15 cellular contexts compared by ENCODE assay signal in genomic region chr19:7853760-7854107, GRCh38. TPM values are rescaled to one million over a fixed set of nuclear protein-coding genes. Genes with fewer than 3 reads are reported as not detected.
A peak's percentile ranks its signal among the peaks of the same experiment; 100 is the strongest.
DNase-seq lines count a peak whose midpoint lies in the region; ATAC-seq and TF ChIP-seq lines count a peak whose summit lies in the region.
"Had no signal": no experiment of that assay in that cellular context is flagged by ENCODE, and none has a peak within 500 bp of the region (broad histone marks: within the 10 kb centered on the region; RNA-seq: fewer than 3 reads in every experiment).

No MANE protein-coding gene starts in this region.

- H3K79me1 ChIP-seq in trophoblast cell (ENCODE audit: low read length): no peaks in the 10 kb centered on the region

- no peak overlapping the region for H3K27ac Mint-ChIP-seq in chondrocyte (ENCODE audit: unreplicated experiment)
- H3K27ac Mint-ChIP-seq: activated CD4-positive, alpha-beta T cell treated with anti-CD3 and anti-CD28 coated beads, Interleukin-2, amount 10 ng/mL, durations not matched to agents 24 days and 14 days; activated T-helper 1 cell treated with anti-CD3 and anti-CD28 coated beads, Interleukin-12 subunit alpha, Interleukin-12 subunit beta, Interleukin-2, Interleukin-4 antibody, amounts not matched to agents 30 ng/mL and 10 ng/mL and 1 ng/mL, durations not matched to agents 14 hours and 24 hours and 36 hours; CD4-positive, alpha-beta T cell; memory B cell had no signal

- H3K36me3 Mint-ChIP-seq in chondrocyte (ENCODE audit: low read depth): no peaks in the 10 kb centered on the region

- H2AK5ac ChIP-seq in trophoblast cell (ENCODE audit: low read length): no peak overlapping the region

- H3K4me3 Mint-ChIP-seq in chondrocyte (ENCODE audit: unreplicated experiment): no peak overlapping the region
- H3K4me3 Mint-ChIP-seq: activated CD4-positive, alpha-beta T cell treated with anti-CD3 and anti-CD28 coated beads, Interleukin-2, amount 10 ng/mL, durations not matched to agents 24 days and 14 days; activated T-helper 1 cell treated with anti-CD3 and anti-CD28 coated beads, Interleukin-12 subunit alpha, Interleukin-12 subunit beta, Interleukin-2, Interleukin-4 antibody, amounts not matched to agents 30 ng/mL and 10 ng/mL and 1 ng/mL, durations not matched to agents 14 hours and 24 hours and 36 hours; CD4-positive, alpha-beta T cell; memory B cell had no signal

- no peak overlapping the region for H3K23ac ChIP-seq in trophoblast cell (ENCODE audit: low read length)

- no peak overlapping the region for H2AFZ ChIP-seq in trophoblast cell (ENCODE audit: insufficient read depth, low read length, poor library complexity)

- peak overlapping the region; percentile 34; the same call in 1 of the 2 replicates for H3K4me3 ChIP-seq in HUES64 (ENCODE audit: low read length)
- H3K4me3 ChIP-seq in trophoblast cell (ENCODE audit: low read depth, low read length): no peak overlapping the region
- H3K4me3 ChIP-seq: Peyer's patch, smooth muscle cell had no signal

- 67% methylated on average over 11 of the region's 11 CpGs for WGBS in HUES64
- WGBS in trophoblast cell (ENCODE audit: extremely low coverage, insufficient coverage, insufficient read length): no CpG with 5 or more reads among the region's 11 CpGs

- H3K36me3 ChIP-seq in HUES64 (ENCODE audit: insufficient read depth, low read length) (no peaks in the 10 kb centered on the region), trophoblast cell (ENCODE audit: control insufficient read depth in 1 of 2, insufficient read depth in 2 of 2, low read length in 2 of 2) (no peaks in the 10 kb centered on the region)
- H3K36me3 ChIP-seq: Peyer's patch had no signal

- H3K9ac ChIP-seq in HUES64 (ENCODE audit: low read depth, low read length) (no peak overlapping the region), trophoblast cell (ENCODE audit: low read length) (no peak overlapping the region)

- peaks cover 6% of the 10 kb centered on the region for H3K4me1 Mint-ChIP-seq in chondrocyte (ENCODE audit: low read depth)

- no peaks in the 10 kb centered on the region for H3K9me3 Mint-ChIP-seq in chondrocyte (ENCODE audit: low read depth)
- H3K9me3 Mint-ChIP-seq: activated CD4-positive, alpha-beta T cell treated with anti-CD3 and anti-CD28 coated beads, Interleukin-2, amount 10 ng/mL, durations not matched to agents 24 days and 14 days; activated T-helper 1 cell treated with anti-CD3 and anti-CD28 coated beads, Interleukin-12 subunit alpha, Interleukin-12 subunit beta, Interleukin-2, Interleukin-4 antibody, amounts not matched to agents 30 ng/mL and 10 ng/mL and 1 ng/mL, durations not matched to agents 14 hours and 24 hours and 36 hours; CD4-positive, alpha-beta T cell; memory B cell had no signal

- no peaks in the 10 kb centered on the region for H3K27me3 Mint-ChIP-seq in chondrocyte (ENCODE audit: low read depth)
- H3K27me3 Mint-ChIP-seq: activated CD4-positive, alpha-beta T cell treated with anti-CD3 and anti-CD28 coated beads, Interleukin-2, amount 10 ng/mL, durations not matched to agents 24 days and 14 days had no signal

- no peak overlapping the region for H2BK12ac ChIP-seq in trophoblast cell (ENCODE audit: low read length)

- no peak overlapping the region for H3K27ac ChIP-seq in HUES64 (ENCODE audit: low read depth, low read length)
- H3K27ac ChIP-seq in trophoblast cell (ENCODE audit: low read depth, low read length): no peak overlapping the region
- H3K27ac ChIP-seq: Peyer's patch had no signal

- H3K18ac ChIP-seq in trophoblast cell (ENCODE audit: low read length): no peak overlapping the region

- no peak overlapping the region for H2BK5ac ChIP-seq in trophoblast cell (ENCODE audit: low read depth, low read length, poor library complexity)

- H3K9me3 ChIP-seq in HUES64 (ENCODE audit: insufficient read depth, low read depth, low read length): no peaks in the 10 kb centered on the region
- no peaks in the 10 kb centered on the region for H3K9me3 ChIP-seq in trophoblast cell (ENCODE audit: insufficient read depth, low read depth, low read length)
- H3K9me3 ChIP-seq: Peyer's patch had no signal

- peaks cover 16% of the 10 kb centered on the region for H3K27me3 ChIP-seq in HUES64 (ENCODE audit: insufficient read depth, low read length)
- no peaks in the 10 kb centered on the region for H3K27me3 ChIP-seq in trophoblast cell (ENCODE audit: insufficient read depth, low read length)
- H3K27me3 ChIP-seq: Peyer's patch had no signal

- ATAC-seq in GM21619 (IDR thresholded peaks at IDR 0.05; ENCODE audit: unreplicated experiment): no peak

- no peak overlapping the region for H3K4ac ChIP-seq in trophoblast cell (ENCODE audit: low read depth, low read length)

- no peak overlapping the region for H3K14ac ChIP-seq in trophoblast cell (ENCODE audit: low read length)

- H3K4me2 ChIP-seq in trophoblast cell (ENCODE audit: low read length): peak overlapping the region; percentile 3

- no peak overlapping the region for H4K91ac ChIP-seq in trophoblast cell (ENCODE audit: low read depth, low read length)

- DNase-seq in chondrocyte (ENCODE audit: low spot score): peak; percentile 78
- no peak for DNase-seq in trophoblast cell
- no peak for DNase-seq in C1 segment of cervical spinal cord (lab: John Stamatoyannopoulos, UW)
- no peak for DNase-seq in dedifferentiated amniotic fluid mesenchymal stem cell (ENCODE audit: extremely low spot score)

- TF ChIP-seq CTCF in chondrocyte (IDR thresholded peaks at IDR 0.05): no peak

- no peak overlapping the region for H4K8ac ChIP-seq in trophoblast cell (ENCODE audit: low read depth, low read length)

- no peak overlapping the region for H2BK120ac ChIP-seq in trophoblast cell (ENCODE audit: insufficient read depth, low read length, poor library complexity)

- no peaks in the 10 kb centered on the region for H3K79me2 ChIP-seq in trophoblast cell (ENCODE audit: control insufficient read depth, insufficient read depth, low read length, poor library complexity)

- H4K12ac ChIP-seq in trophoblast cell (ENCODE audit: low read depth, low read length): no peak overlapping the region

- H3K4me1 ChIP-seq in HUES64 (ENCODE audit: insufficient read depth, low read length) (0 out of 2 replicates have a peak, but pooled peaks cover 4% of the 10 kb centered on the region), trophoblast cell (ENCODE audit: control insufficient read depth in 1 of 2, insufficient read depth in 2 of 2, low read length in 2 of 2) (peaks cover 0 to 5% of the 10 kb centered on the region in 2 experiments)

RNA-seq across cellular contexts. Expression of gene PRR36, which starts 20.5 kb away (rescaled TPM):
- polyA plus RNA-seq in HUES64 (2013, experiment 1 of 2): 12.3 TPM
- 16.3 TPM for polyA plus RNA-seq in HUES64 (2013, experiment 2 of 2)
- 0.22 to 0.80 TPM (median 0.38 TPM) in 3 replicates for total RNA-seq in chondrocyte
- polyA plus RNA-seq in trophoblast cell (2013): 0.94 and 1.00 TPM in 2 replicates
- total RNA-seq: dermis microvascular lymphatic vessel endothelial cell, omental fat pad, Peyer's patch had no signal

RNA-seq across cellular contexts. Expression of gene EVI5L, which starts 23.7 kb away (rescaled TPM):
- 5.0 TPM for polyA plus RNA-seq in HUES64 (2013, experiment 1 of 2)
- polyA plus RNA-seq in HUES64 (2013, experiment 2 of 2): 6.6 TPM
- total RNA-seq in chondrocyte: 27.4 to 30.6 TPM (median 28.4 TPM) in 3 replicates
- polyA plus RNA-seq in trophoblast cell (2013): 7.0 and 7.3 TPM in 2 replicates

RNA-seq across cellular contexts. Expression of gene LRRC8E, which starts 34.6 kb away (rescaled TPM):
- 1.3 TPM for polyA plus RNA-seq in HUES64 (2013, experiment 1 of 2)
- polyA plus RNA-seq in HUES64 (2013, experiment 2 of 2): 1.4 TPM
- 1.9 to 6.9 TPM (median 4.8 TPM) in 3 replicates for total RNA-seq in chondrocyte
- polyA plus RNA-seq in trophoblast cell (2013): 2.3 and 2.4 TPM in 2 replicates
- total RNA-seq: activated CD4-positive, alpha-beta T cell treated with anti-CD3 and anti-CD28 coated beads, Interleukin-2, amount 10 ng/mL, durations not matched to agents 24 days and 14 days; activated T-helper 1 cell treated with anti-CD3 and anti-CD28 coated beads, Interleukin-12 subunit alpha, Interleukin-12 subunit beta, Interleukin-2, Interleukin-4 antibody, amounts not matched to agents 30 ng/mL and 10 ng/mL and 1 ng/mL, durations not matched to agents 14 hours and 24 hours and 36 hours; CD4-positive, alpha-beta T cell; T-helper 1 cell treated with Interleukin-12 subunit alpha and Interleukin-12 subunit beta and Interleukin-4 antibody, amounts not matched to agents 30 ng/mL and 1 ng/mL, for 36 hours had no signal

RNA-seq across cellular contexts. Expression of gene MAP2K7, which starts 49.9 kb away (rescaled TPM):
- 29.0 TPM for polyA plus RNA-seq in HUES64 (2013, experiment 1 of 2)
- polyA plus RNA-seq in HUES64 (2013, experiment 2 of 2): 24.5 TPM
- 24.4 to 27.5 TPM (median 25.7 TPM) in 3 replicates for total RNA-seq in chondrocyte
- 32.6 and 34.8 TPM in 2 replicates for polyA plus RNA-seq in trophoblast cell (2013)
